1 cellular context compared by ENCODE assay signal in the genomic region with DNA sequence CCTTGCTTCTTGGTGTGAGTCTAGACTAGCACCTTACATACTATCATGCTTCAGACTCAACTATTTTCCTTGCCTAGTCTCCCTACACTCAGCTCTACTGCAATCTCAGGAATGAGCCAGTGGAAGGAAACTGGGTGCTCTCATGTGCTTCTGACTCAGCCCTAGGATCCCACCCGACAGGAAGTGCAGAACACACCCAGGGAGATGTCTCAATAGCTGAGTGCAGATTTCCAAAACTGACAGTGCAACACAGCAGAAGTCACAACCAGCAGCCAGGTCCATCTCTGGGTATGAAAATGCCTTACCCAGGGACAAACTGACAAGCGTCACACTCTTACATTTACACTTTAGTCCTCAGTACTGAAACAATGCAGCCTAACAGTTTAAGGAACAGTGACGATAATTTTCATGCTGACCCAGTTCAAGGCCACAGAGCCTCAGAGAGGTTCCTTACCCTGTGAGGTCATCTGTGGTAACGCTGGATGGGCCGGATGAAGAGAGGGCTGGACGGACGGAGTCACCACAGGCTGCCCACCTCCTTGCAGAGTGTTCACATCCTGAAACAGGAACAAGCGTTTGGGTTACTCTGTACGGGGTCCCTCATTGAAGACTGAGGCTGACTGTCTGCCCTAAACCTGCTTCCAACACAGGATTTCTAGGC.
TF ChIP-seq lines count a peak whose summit lies in the region.

No MANE protein-coding gene starts in this region.

TF ChIP-seq in K562, 482 proteins besides CTCF, POLR2A, EP300 and RAD21 (continues in another document):
- no peak for TF ChIP-seq GTF2F1 (IDR thresholded peaks at IDR 0.05; ENCODE audit: low read depth, low read length)
- no peak for TF ChIP-seq MTA2 (IDR thresholded peaks at IDR 0.05; ENCODE audit: low read depth)
- no peak for TF ChIP-seq CEBPG (CRISPR knock-in tag; IDR thresholded peaks at IDR 0.05)
- peak in 1 of 2 experiments; percentile 66; a peak in 1 of 4 replicates for TF ChIP-seq CEBPG (tag; conservative IDR thresholded peaks at IDR 0.05 in 1 of 2, IDR thresholded peaks at IDR 0.05 in 1 of 2)
- no peak for TF ChIP-seq SRSF7 (optimal IDR thresholded peaks at IDR 0.05; ENCODE audit: low read depth, low read length)
- TF ChIP-seq ATF3 (IDR thresholded peaks at IDR 0.05) = peak; percentile 35; the same call in 1 of the 2 replicates
- TF ChIP-seq ATF3 (CRISPR knock-in tag; conservative IDR thresholded peaks at IDR 0.05) = no peak
- peak; percentile 82 for TF ChIP-seq FOSL1 (tag; conservative IDR thresholded peaks at IDR 0.05)
- no peak for TF ChIP-seq DNMT1 (IDR thresholded peaks at IDR 0.05)
- TF ChIP-seq STAT5B (CRISPR knock-in tag; IDR thresholded peaks at IDR 0.05) = no peak
- no peak for TF ChIP-seq ZNF778 (CRISPR knock-in tag; IDR thresholded peaks at IDR 0.05)
- no peak for TF ChIP-seq TFAM (CRISPR knock-in tag; conservative IDR thresholded peaks at IDR 0.05)
- no peak for TF ChIP-seq ELF4 (CRISPR knock-in tag; IDR thresholded peaks at IDR 0.05)
- TF ChIP-seq RBFOX2 (IDR thresholded peaks at IDR 0.05; ENCODE audit: low read depth, low read length) = no peak
- no peak for TF ChIP-seq ETV6 (IDR thresholded peaks at IDR 0.05; ENCODE audit: borderline replicate concordance in 1 of 2, low read depth in 2 of 2, low read length in 1 of 2)
- no peak for TF ChIP-seq ETV6 (CRISPR knock-in tag; IDR thresholded peaks at IDR 0.05; ENCODE audit: borderline replicate concordance)
- no peak for TF ChIP-seq POLR2B (IDR thresholded peaks at IDR 0.05; ENCODE audit: low read depth, partially characterized antibody)
- TF ChIP-seq, protein P1, sequence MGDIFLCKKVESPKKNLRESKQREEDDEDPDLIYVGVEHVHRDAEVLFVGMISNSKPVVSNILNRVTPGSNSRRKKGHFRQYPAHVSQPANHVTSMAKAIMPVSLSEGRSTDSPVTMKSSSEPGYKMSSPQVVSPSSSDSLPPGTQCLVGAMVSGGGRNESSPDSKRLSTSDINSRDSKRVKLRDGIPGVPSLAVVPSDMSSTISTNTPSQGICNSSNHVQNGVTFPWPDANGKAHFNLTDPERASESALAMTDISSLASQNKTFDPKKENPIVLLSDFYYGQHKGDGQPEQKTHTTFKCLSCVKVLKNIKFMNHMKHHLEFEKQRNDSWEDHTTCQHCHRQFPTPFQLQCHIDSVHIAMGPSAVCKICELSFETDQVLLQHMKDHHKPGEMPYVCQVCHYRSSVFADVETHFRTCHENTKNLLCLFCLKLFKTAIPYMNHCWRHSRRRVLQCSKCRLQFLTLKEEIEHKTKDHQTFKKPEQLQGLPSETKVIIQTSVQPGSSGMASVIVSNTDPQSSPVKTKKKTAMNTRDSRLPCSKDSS (IDR thresholded peaks at IDR 0.05; ENCODE audit: low read depth, partially characterized antibody) = no peak
- TF ChIP-seq ZBTB9 (CRISPR knock-in tag; IDR thresholded peaks at IDR 0.05) = no peak
- no peak for TF ChIP-seq HNRNPUL1 (IDR thresholded peaks at IDR 0.05; ENCODE audit: low read length)
- TF ChIP-seq POLR2AphosphoS5 (IDR thresholded peaks at IDR 0.05; ENCODE audit: control insufficient read depth, insufficient read depth, low read depth, low read length) = no peak
- no peak for TF ChIP-seq GATA2 (CRISPR knock-in tag; IDR thresholded peaks at IDR 0.05)
- TF ChIP-seq, protein P2, sequence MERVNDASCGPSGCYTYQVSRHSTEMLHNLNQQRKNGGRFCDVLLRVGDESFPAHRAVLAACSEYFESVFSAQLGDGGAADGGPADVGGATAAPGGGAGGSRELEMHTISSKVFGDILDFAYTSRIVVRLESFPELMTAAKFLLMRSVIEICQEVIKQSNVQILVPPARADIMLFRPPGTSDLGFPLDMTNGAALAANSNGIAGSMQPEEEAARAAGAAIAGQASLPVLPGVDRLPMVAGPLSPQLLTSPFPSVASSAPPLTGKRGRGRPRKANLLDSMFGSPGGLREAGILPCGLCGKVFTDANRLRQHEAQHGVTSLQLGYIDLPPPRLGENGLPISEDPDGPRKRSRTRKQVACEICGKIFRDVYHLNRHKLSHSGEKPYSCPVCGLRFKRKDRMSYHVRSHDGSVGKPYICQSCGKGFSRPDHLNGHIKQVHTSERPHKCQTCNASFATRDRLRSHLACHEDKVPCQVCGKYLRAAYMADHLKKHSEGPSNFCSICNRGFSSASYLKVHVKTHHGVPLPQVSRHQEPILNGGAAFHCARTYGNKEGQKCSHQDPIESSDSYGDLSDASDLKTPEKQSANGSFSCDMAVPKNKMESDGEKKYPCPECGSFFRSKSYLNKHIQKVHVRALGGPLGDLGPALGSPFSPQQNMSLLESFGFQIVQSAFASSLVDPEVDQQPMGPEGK (CRISPR knock-in tag; IDR thresholded peaks at IDR 0.05; ENCODE audit: borderline replicate concordance) = no peak
- TF ChIP-seq THRA (IDR thresholded peaks at IDR 0.05) = no peak
- TF ChIP-seq DDX20 (tag; IDR thresholded peaks at IDR 0.05; ENCODE audit: low read depth) = no peak
- no peak for TF ChIP-seq MNT (conservative IDR thresholded peaks at IDR 0.05)
- no peak for TF ChIP-seq CTCFL (IDR thresholded peaks at IDR 0.05; ENCODE audit: borderline replicate concordance, insufficient read depth, low read depth, low read length, poor library complexity, severe bottlenecking)
- TF ChIP-seq ZNF584 (CRISPR knock-in tag; IDR thresholded peaks at IDR 0.05; ENCODE audit: low read depth) = 0 out of 2 replicates have a peak, but pooled peaks have one; percentile 27
- no peak for TF ChIP-seq BDP1 (IDR thresholded peaks at IDR 0.05; ENCODE audit: insufficient read depth, insufficient read length)
- TF ChIP-seq ZNF175 (CRISPR knock-in tag; IDR thresholded peaks at IDR 0.05; ENCODE audit: low read depth) = peak; percentile 16; the same call in 1 of the 2 replicates
- TF ChIP-seq ID3 (CRISPR knock-in tag; IDR thresholded peaks at IDR 0.05) = no peak
- no peak for TF ChIP-seq ID3 (tag; IDR thresholded peaks at IDR 0.05)
- TF ChIP-seq, protein P3, sequence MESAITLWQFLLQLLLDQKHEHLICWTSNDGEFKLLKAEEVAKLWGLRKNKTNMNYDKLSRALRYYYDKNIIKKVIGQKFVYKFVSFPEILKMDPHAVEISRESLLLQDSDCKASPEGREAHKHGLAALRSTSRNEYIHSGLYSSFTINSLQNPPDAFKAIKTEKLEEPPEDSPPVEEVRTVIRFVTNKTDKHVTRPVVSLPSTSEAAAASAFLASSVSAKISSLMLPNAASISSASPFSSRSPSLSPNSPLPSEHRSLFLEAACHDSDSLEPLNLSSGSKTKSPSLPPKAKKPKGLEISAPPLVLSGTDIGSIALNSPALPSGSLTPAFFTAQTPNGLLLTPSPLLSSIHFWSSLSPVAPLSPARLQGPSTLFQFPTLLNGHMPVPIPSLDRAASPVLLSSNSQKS (CRISPR knock-in tag; IDR thresholded peaks at IDR 0.05) = no peak
- TF ChIP-seq HDAC3 (IDR thresholded peaks at IDR 0.05; ENCODE audit: borderline replicate concordance, partially characterized antibody) = no peak
- no peak for TF ChIP-seq GATAD2B (IDR thresholded peaks at IDR 0.05; ENCODE audit: borderline replicate concordance)
- TF ChIP-seq, protein P4, sequence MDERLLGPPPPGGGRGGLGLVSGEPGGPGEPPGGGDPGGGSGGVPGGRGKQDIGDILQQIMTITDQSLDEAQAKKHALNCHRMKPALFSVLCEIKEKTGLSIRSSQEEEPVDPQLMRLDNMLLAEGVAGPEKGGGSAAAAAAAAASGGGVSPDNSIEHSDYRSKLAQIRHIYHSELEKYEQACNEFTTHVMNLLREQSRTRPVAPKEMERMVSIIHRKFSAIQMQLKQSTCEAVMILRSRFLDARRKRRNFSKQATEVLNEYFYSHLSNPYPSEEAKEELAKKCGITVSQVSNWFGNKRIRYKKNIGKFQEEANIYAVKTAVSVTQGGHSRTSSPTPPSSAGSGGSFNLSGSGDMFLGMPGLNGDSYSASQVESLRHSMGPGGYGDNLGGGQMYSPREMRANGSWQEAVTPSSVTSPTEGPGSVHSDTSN (CRISPR knock-in tag; IDR thresholded peaks at IDR 0.05; ENCODE audit: low read depth) = no peak
- TF ChIP-seq, protein P4 (tag; conservative IDR thresholded peaks at IDR 0.05; ENCODE audit: low read depth) = no peak
- TF ChIP-seq ZBTB26 (CRISPR knock-in tag; IDR thresholded peaks at IDR 0.05) = no peak
- TF ChIP-seq, protein P5, sequence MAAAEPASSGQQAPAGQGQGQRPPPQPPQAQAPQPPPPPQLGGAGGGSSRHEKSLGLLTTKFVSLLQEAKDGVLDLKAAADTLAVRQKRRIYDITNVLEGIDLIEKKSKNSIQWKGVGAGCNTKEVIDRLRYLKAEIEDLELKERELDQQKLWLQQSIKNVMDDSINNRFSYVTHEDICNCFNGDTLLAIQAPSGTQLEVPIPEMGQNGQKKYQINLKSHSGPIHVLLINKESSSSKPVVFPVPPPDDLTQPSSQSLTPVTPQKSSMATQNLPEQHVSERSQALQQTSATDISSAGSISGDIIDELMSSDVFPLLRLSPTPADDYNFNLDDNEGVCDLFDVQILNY (CRISPR knock-in tag; IDR thresholded peaks at IDR 0.05) = no peak
- peak; percentile 42; the same call in 1 of the 2 replicates for TF ChIP-seq GABPA (tag; conservative IDR thresholded peaks at IDR 0.05; ENCODE audit: low read depth)
- TF ChIP-seq FUS (optimal IDR thresholded peaks at IDR 0.05; ENCODE audit: low read depth, low read length) = no peak
- no peak for TF ChIP-seq MAFG (tag; conservative IDR thresholded peaks at IDR 0.05)
- no peak for TF ChIP-seq TAL1 (IDR thresholded peaks at IDR 0.05)
- TF ChIP-seq ZNF561 (CRISPR knock-in tag; conservative IDR thresholded peaks at IDR 0.05) = no peak
